In genomic region chr18:44862112-44862511, GRCh38 we compare ENCODE assay signal across 25 cellular contexts.
DNase-seq lines count a peak whose midpoint lies in the region; ATAC-seq and TF ChIP-seq lines count a peak whose summit lies in the region.
"Had no signal": no experiment of that assay in that cellular context is flagged by ENCODE, and none has a peak within 500 bp of the region (broad histone marks: within the 10 kb centered on the region; RNA-seq: fewer than 3 reads in every experiment).

No MANE protein-coding gene starts in this region.

- no peaks in the 10 kb centered on the region for H3K27me3 ChIP-seq in foreskin keratinocyte
- no peaks in the 10 kb centered on the region for H3K27me3 ChIP-seq in Karpas-422 (ENCODE audit: low read length)
- H3K27me3 ChIP-seq in left ventricle myocardium inferior (ENCODE audit: low read depth): peaks cover 52% of the 10 kb centered on the region
- H3K27me3 ChIP-seq: BE2C, BLaER1 had no signal

- peaks cover 77% of the 10 kb centered on the region for H3K4me1 Mint-ChIP-seq in stimulated activated memory B cell treated with anti-CD40 and anti-IgM and Interleukin-4, amounts not matched to agents 10 μg/mL and 1 μg/mL and 100 μg/mL, for 72 hours
- H3K4me1 Mint-ChIP-seq: CD14-positive monocyte; CD4-positive, alpha-beta memory T cell; CD4-positive, CD25-positive, alpha-beta regulatory T cell had no signal

- H3K4me3 ChIP-seq in epithelial cell of esophagus (ENCODE audit: low read length) (no peak overlapping the region), Karpas-422 (ENCODE audit: low read length) (no peak overlapping the region), left ventricle myocardium inferior (no peak overlapping the region)
- H3K4me3 ChIP-seq: BLaER1, GM12878 had no signal

- H3K4me2 ChIP-seq in Karpas-422 (ENCODE audit: low read depth, low read length, poor library complexity, severe bottlenecking): no peak overlapping the region
- H3K4me2 ChIP-seq: BLaER1 had no signal

- H3K9me2 ChIP-seq in Karpas-422 (replicated peaks; ENCODE audit: insufficient read depth, low read length): no peaks in the 10 kb centered on the region

- H2AFZ ChIP-seq in Karpas-422 (ENCODE audit: low read length): no peak overlapping the region

- H3K27ac ChIP-seq in foreskin keratinocyte: no peak overlapping the region
- no peak overlapping the region for H3K27ac ChIP-seq in Karpas-422 (ENCODE audit: low read length)
- H3K27ac ChIP-seq in left ventricle myocardium inferior (replicated peaks): no peak overlapping the region
- H3K27ac ChIP-seq: BLaER1 had no signal

- H3K9me3 ChIP-seq in Karpas-422 (ENCODE audit: low read length) (no peaks in the 10 kb centered on the region), left ventricle myocardium inferior (replicated peaks) (no peaks in the 10 kb centered on the region)
- H3K9me3 ChIP-seq: BE2C, BLaER1 had no signal

- TF ChIP-seq CTCF in epithelial cell of esophagus (IDR thresholded peaks at IDR 0.05; ENCODE audit: insufficient read depth, low read depth, low read length, missing control alignments): no peak
- no peak for TF ChIP-seq CTCF in foreskin keratinocyte (conservative IDR thresholded peaks at IDR 0.05)
- no peak for TF ChIP-seq CTCF in left ventricle myocardium inferior (IDR thresholded peaks at IDR 0.05; ENCODE audit: borderline replicate concordance)

- peak overlapping the region; percentile 69 for H3K27ac Mint-ChIP-seq in stimulated activated memory B cell treated with anti-CD40 and anti-IgM and Interleukin-4, amounts not matched to agents 10 μg/mL and 1 μg/mL and 100 μg/mL, for 72 hours
- H3K27ac Mint-ChIP-seq: CD14-positive monocyte; CD4-positive, alpha-beta memory T cell; CD4-positive, CD25-positive, alpha-beta regulatory T cell; CD8-positive, alpha-beta memory T cell had no signal

- H3K36me3 Mint-ChIP-seq in stimulated activated memory B cell treated with anti-CD40 and anti-IgM and Interleukin-4, amounts not matched to agents 10 μg/mL and 1 μg/mL and 100 μg/mL, for 72 hours: peaks cover 45% of the 10 kb centered on the region
- H3K36me3 Mint-ChIP-seq: CD14-positive monocyte; CD4-positive, alpha-beta memory T cell; CD4-positive, CD25-positive, alpha-beta regulatory T cell; CD8-positive, alpha-beta memory T cell had no signal

- H3K9ac ChIP-seq in Karpas-422 (ENCODE audit: low read length): no peak overlapping the region
- H3K9ac ChIP-seq: BLaER1 had no signal

- no peaks in the 10 kb centered on the region for H3K36me3 ChIP-seq in Karpas-422 (ENCODE audit: insufficient read depth, low read length)
- H3K36me3 ChIP-seq in left ventricle myocardium inferior: no peaks in the 10 kb centered on the region
- H3K36me3 ChIP-seq: BE2C, BLaER1 had no signal

- H3K9me3 Mint-ChIP-seq in stimulated activated memory B cell treated with anti-CD40 and anti-IgM and Interleukin-4, amounts not matched to agents 10 μg/mL and 1 μg/mL and 100 μg/mL, for 72 hours: peaks cover 3% of the 10 kb centered on the region
- H3K9me3 Mint-ChIP-seq: CD4-positive, alpha-beta memory T cell; CD8-positive, alpha-beta memory T cell had no signal

- intact Hi-C loops in left ventricle myocardium inferior (cut with micrococcal nuclease): no loop called here

- H3K4me1 ChIP-seq in foreskin keratinocyte (peaks cover 12% of the 10 kb centered on the region), Karpas-422 (ENCODE audit: low read length) (no peaks in the 10 kb centered on the region), left ventricle myocardium inferior (peaks cover 29% of the 10 kb centered on the region)
- H3K4me1 ChIP-seq: BE2C had no signal

- DNase-seq in epithelial cell of esophagus (ENCODE audit: low read depth): peak; percentile 48
- no peak for DNase-seq in foreskin keratinocyte
- no peak for DNase-seq in Karpas-422
- no peak for DNase-seq in left ventricle myocardium inferior
- no peak for DNase-seq in HuH-7.5 (ENCODE audit: low spot score)
- DNase-seq: 8988T; ACHN; BE2C; C1 segment of cervical spinal cord; CD4-positive, alpha-beta memory T cell; CD4-positive, CD25-positive, alpha-beta regulatory T cell; CD8-positive, alpha-beta memory T cell; COR-L47; DMS 273 treated with DMSO at 0.1 percent for 48 hours; DMS153; DMS53; DMS79; DND-41; EL; GDM1 had no signal

- H3K27me3 Mint-ChIP-seq in stimulated activated memory B cell treated with anti-CD40 and anti-IgM and Interleukin-4, amounts not matched to agents 10 μg/mL and 1 μg/mL and 100 μg/mL, for 72 hours: no peaks in the 10 kb centered on the region
- H3K27me3 Mint-ChIP-seq: CD8-positive, alpha-beta memory T cell had no signal

- no peak overlapping the region for H3K4me3 Mint-ChIP-seq in stimulated activated memory B cell treated with anti-CD40 and anti-IgM and Interleukin-4, amounts not matched to agents 10 μg/mL and 1 μg/mL and 100 μg/mL, for 72 hours
- H3K4me3 Mint-ChIP-seq: CD14-positive monocyte; CD4-positive, alpha-beta memory T cell; CD4-positive, CD25-positive, alpha-beta regulatory T cell; CD8-positive, alpha-beta memory T cell had no signal

- no peaks in the 10 kb centered on the region for H4K20me1 ChIP-seq in Karpas-422 (ENCODE audit: insufficient read depth, low read depth, low read length)
- H4K20me1 ChIP-seq: BLaER1 had no signal

- no peaks in the 10 kb centered on the region for H3K79me2 ChIP-seq in Karpas-422 (ENCODE audit: low read length)

- ATAC-seq in foreskin keratinocyte (peak; percentile 60), GM19397 (IDR thresholded peaks at IDR 0.05; ENCODE audit: unreplicated experiment) (no peak)
- no peak for ATAC-seq in stimulated activated memory B cell treated with anti-CD40 and anti-IgM and Interleukin-4, amounts not matched to agents 10 μg/mL and 1 μg/mL and 100 μg/mL, for 72 hours
- ATAC-seq: GM12878 had no signal
